Comparison of ENCODE assay signal across 8 cellular contexts in genomic region chr7:106542550-106543220, GRCh38.
DNase-seq lines count a peak whose midpoint lies in the region; ATAC-seq and TF ChIP-seq lines count a peak whose summit lies in the region.

No MANE protein-coding gene starts in this region.

- H3K27ac ChIP-seq in rectal smooth muscle tissue (ENCODE audit: low read depth, low read length), result peak overlapping the region; percentile 53

- ATAC-seq in HG03469 (IDR thresholded peaks at IDR 0.05; ENCODE audit: unreplicated experiment), result peak; percentile 59
- peak; percentile 71 to 77 for ATAC-seq in activated T-cell treated with anti-CD3 and anti-CD28 coated beads, Interleukin-2, amount 50 U/mL, for 4 hours
- ATAC-seq in HG02970 (IDR thresholded peaks at IDR 0.05; ENCODE audit: low FRiP score, unreplicated experiment), result no peak

- peaks cover 6% of the 10 kb centered on the region for H3K4me1 ChIP-seq in rectal smooth muscle tissue (ENCODE audit: control insufficient read depth, insufficient read depth, low read length)

- H3K27ac Mint-ChIP-seq in glutamatergic neuron (ENCODE audit: unreplicated experiment), result peak overlapping the region; percentile 75

- no peaks in the 10 kb centered on the region for H3K9me3 Mint-ChIP-seq in activated T-cell treated with anti-CD3 and anti-CD28 coated beads, Interleukin-2, amount 50 U/mL, for 4 hours
- peaks cover 4% of the 10 kb centered on the region for H3K9me3 Mint-ChIP-seq in glutamatergic neuron (ENCODE audit: unreplicated experiment)

- peaks cover 10% of the 10 kb centered on the region for H3K4me1 Mint-ChIP-seq in activated T-cell treated with anti-CD3 and anti-CD28 coated beads, Interleukin-2, amount 50 U/mL, for 4 hours (ENCODE audit: low read depth)
- H3K4me1 Mint-ChIP-seq in glutamatergic neuron (ENCODE audit: low read depth, unreplicated experiment), result peaks cover 14% of the 10 kb centered on the region

- H3K9ac ChIP-seq in rectal smooth muscle tissue (ENCODE audit: low read length), result no peak overlapping the region

- no peaks in the 10 kb centered on the region for H3K36me3 Mint-ChIP-seq in activated T-cell treated with anti-CD3 and anti-CD28 coated beads, Interleukin-2, amount 50 U/mL, for 4 hours (ENCODE audit: insufficient read depth)
- peaks cover 11% of the 10 kb centered on the region for H3K36me3 Mint-ChIP-seq in glutamatergic neuron (ENCODE audit: unreplicated experiment)

- TF ChIP-seq CTCF in glutamatergic neuron (IDR thresholded peaks at IDR 0.05; ENCODE audit: partially characterized antibody, unreplicated experiment), result peak; percentile 63

- no peaks in the 10 kb centered on the region for H3K36me3 ChIP-seq in rectal smooth muscle tissue (ENCODE audit: control insufficient read depth, insufficient read depth, low read length)

- no peak overlapping the region for H3K4me3 ChIP-seq in rectal smooth muscle tissue (ENCODE audit: low read length)

- no peak overlapping the region for H3K4me3 Mint-ChIP-seq in activated T-cell treated with anti-CD3 and anti-CD28 coated beads, Interleukin-2, amount 50 U/mL, for 4 hours
- peak overlapping the region; percentile 5 for H3K4me3 Mint-ChIP-seq in glutamatergic neuron (ENCODE audit: unreplicated experiment)

- no peaks in the 10 kb centered on the region for H3K27me3 Mint-ChIP-seq in activated T-cell treated with anti-CD3 and anti-CD28 coated beads, Interleukin-2, amount 50 U/mL, for 4 hours (ENCODE audit: low read depth)
- H3K27me3 Mint-ChIP-seq in glutamatergic neuron (ENCODE audit: unreplicated experiment), result no peaks in the 10 kb centered on the region

- peak; percentile 21 for DNase-seq in CMK (ENCODE audit: low read depth)
- peak; percentile 21 for DNase-seq in GM19238 (ENCODE audit: insufficient read length, low spot score)
- DNase-seq in NCI-H748 treated with DMSO at 0.1 percent for 48 hours (lab: John Stamatoyannopoulos, UW), result peak; percentile 68
- peak; percentile 10 for DNase-seq in activated T-cell treated with anti-CD3 and anti-CD28 coated beads, Interleukin-2, amount 50 U/mL, for 4 hours
- peak; percentile 32 for DNase-seq in glutamatergic neuron

- no peaks in the 10 kb centered on the region for H3K27me3 ChIP-seq in rectal smooth muscle tissue (ENCODE audit: control insufficient read depth, insufficient read depth, low read length)

Comparison
In these comparisons a context has a peak if more than half of its experiments do, and no peak if none do; other contexts are left out.
1. DNase-seq: peak in every context shown above with its lines; median percentile 68 in NCI-H748 treated with DMSO at 0.1 percent for 48 hours; 32 in glutamatergic neuron; 21 in CMK; 21 in GM19238; 10 in activated T-cell treated with anti-CD3 and anti-CD28 coated beads, Interleukin-2, amount 50 U/mL, for 4 hours.